In genomic region chr18:12637393-12637792, GRCh38 we compare ENCODE assay signal across 25 cellular contexts. TPM values are rescaled to one million over a fixed set of nuclear protein-coding genes. Genes with fewer than 3 reads are reported as not detected.
DNase-seq lines count a peak whose midpoint lies in the region; ATAC-seq, FAIRE-seq and TF ChIP-seq lines count a peak whose summit lies in the region.
"Had no signal": no experiment of that assay in that cellular context is flagged by ENCODE, and none has a peak within 500 bp of the region (broad histone marks: within the 10 kb centered on the region; RNA-seq: fewer than 3 reads in every experiment).

No MANE protein-coding gene starts in this region.

- H4K20me1 ChIP-seq in keratinocyte (ENCODE audit: control insufficient read depth, extremely low read depth, insufficient read depth, low read length): no peaks in the 10 kb centered on the region

- peaks cover 27% of the 10 kb centered on the region for H3K79me2 ChIP-seq in keratinocyte (ENCODE audit: control insufficient read depth, insufficient read depth, low read length)

- peak overlapping the region; percentile 22 for H3K4me2 ChIP-seq in keratinocyte (ENCODE audit: control insufficient read depth, extremely low read depth, insufficient read depth, low read depth, low read length)
- H3K4me2 ChIP-seq: BLaER1 treated with 17β-estradiol and CSF1 and Interleukin-3, amounts not matched to agents 10 nM and 100 nM had no signal

- intact Hi-C loops in naive thymus-derived CD4-positive, alpha-beta T cell (cut with micrococcal nuclease): no loop called here

- H3K4me1 Mint-ChIP-seq in naive thymus-derived CD4-positive, alpha-beta T cell: peaks cover 0 to 2% (median 0%) of the 10 kb centered on the region in 7 donors

- CTCF ChIA-PET in naive thymus-derived CD4-positive, alpha-beta T cell (lab: Charles Lee): no interaction called here

- DNase-seq in AG09309 (ENCODE audit: low read depth) (peak; percentile 67), NCI-H226 (peak; percentile 62), brain microvascular endothelial cell (peak; percentile 40), keratinocyte (ENCODE audit: low read depth, low spot score) (no peak), AG08396 (ENCODE audit: low spot score) (no peak)
- DNase-seq in stimulated activated CD4-positive, alpha-beta T cell treated with anti-CD3 and anti-CD28 coated beads, Interleukin-4, amount 100 ng/mL, for 1 hour: no peak
- no peak for DNase-seq in naive thymus-derived CD4-positive, alpha-beta T cell
- DNase-seq: activated CD4-positive, alpha-beta T cell treated with anti-CD3 and anti-CD28 coated beads, Interleukin-2, amount 50 U/mL, for 48 hours; activated naive CD4-positive, alpha-beta T cell treated with anti-CD3 and anti-CD28 coated beads, Interleukin-2, amount 50 U/mL, for 16 hours; islet precursor cell; Kasumi-1; mucosa of descending colon; NCI-H1694; NCI-H2171 treated with DMSO at 0.1 percent for 48 hours; NCI-H526 treated with DMSO at 0.1 percent for 48 hours; pancreas; retina; SHP77 treated with DMSO at 0.1 percent for 48 hours; transverse colon had no signal

- POLR2A ChIA-PET in naive thymus-derived CD4-positive, alpha-beta T cell (lab: Charles Lee): no interaction called here

- no peak for FAIRE-seq in keratinocyte (lab: Jason Lieb, UNC)
- FAIRE-seq: G401.6, pancreas had no signal

- no peaks in the 10 kb centered on the region for H3K9me3 ChIP-seq in keratinocyte (ENCODE audit: control insufficient read depth, low read depth, low read length)
- no peaks in the 10 kb centered on the region for H3K9me3 ChIP-seq in naive thymus-derived CD4-positive, alpha-beta T cell (ENCODE audit: control insufficient read depth in 2 of 3, low read length in 3 of 3)
- H3K9me3 ChIP-seq: BLaER1 treated with 17β-estradiol and CSF1 and Interleukin-3, amounts not matched to agents 10 nM and 100 nM; mucosa of descending colon; pancreas; transverse colon had no signal

- peaks cover 0 to under 1% (median 0%) of the 10 kb centered on the region in 5 donors for H3K36me3 Mint-ChIP-seq in naive thymus-derived CD4-positive, alpha-beta T cell

- no peak overlapping the region for H3K4me3 Mint-ChIP-seq in naive thymus-derived CD4-positive, alpha-beta T cell
- H3K4me3 Mint-ChIP-seq: nephron had no signal

- TF ChIP-seq CTCF in AG09309 (IDR thresholded peaks at IDR 0.05; ENCODE audit: control insufficient read depth, insufficient read depth, low read depth, low read length, missing control alignments) (no peak), brain microvascular endothelial cell (IDR thresholded peaks at IDR 0.05; ENCODE audit: low read depth, low read length, missing control alignments) (no peak), keratinocyte (optimal IDR thresholded peaks at IDR 0.05 in 1 of 3, IDR thresholded peaks at IDR 0.05 in 1 of 3, conservative IDR thresholded peaks at IDR 0.05 in 1 of 3; ENCODE audit: extremely low read depth in 1 of 3, insufficient read depth in 2 of 3, low read length in 3 of 3) (no peak)

- H3K36me3 ChIP-seq in brain microvascular endothelial cell (replicated peaks) (no peaks in the 10 kb centered on the region), keratinocyte (ENCODE audit: control insufficient read depth in 2 of 2, extremely low read depth in 1 of 2, insufficient read depth in 2 of 2, low read length in 2 of 2) (no peaks in the 10 kb centered on the region)
- no peaks in the 10 kb centered on the region for H3K36me3 ChIP-seq in naive thymus-derived CD4-positive, alpha-beta T cell (ENCODE audit: control insufficient read depth in 2 of 3, insufficient read depth in 3 of 3, low read length in 3 of 3)
- H3K36me3 ChIP-seq: pancreas, transverse colon had no signal

- peak overlapping the region in 1 of 9 donors; percentile 20 for H3K27ac Mint-ChIP-seq in naive thymus-derived CD4-positive, alpha-beta T cell
- H3K27ac Mint-ChIP-seq: nephron had no signal

- H3K4me1 ChIP-seq in keratinocyte (ENCODE audit: control insufficient read depth, extremely low read depth, insufficient read depth, low read length): peaks cover 32% of the 10 kb centered on the region
- H3K4me1 ChIP-seq in naive thymus-derived CD4-positive, alpha-beta T cell (ENCODE audit: control insufficient read depth in 2 of 2, insufficient read depth in 2 of 2, low read length in 2 of 2): no peaks in the 10 kb centered on the region
- H3K4me1 ChIP-seq: pancreas had no signal

- H3K27ac ChIP-seq in brain microvascular endothelial cell (peak overlapping the region; percentile 52), keratinocyte (ENCODE audit: control insufficient read depth, insufficient read depth, low read length) (peak overlapping the region; percentile 66)
- H3K27ac ChIP-seq in naive thymus-derived CD4-positive, alpha-beta T cell (ENCODE audit: low read depth, low read length): no peak overlapping the region
- H3K27ac ChIP-seq: BLaER1 treated with 17β-estradiol and CSF1 and Interleukin-3, amounts not matched to agents 10 nM and 100 nM; pancreas; transverse colon had no signal

- no peak overlapping the region for H3K9ac ChIP-seq in keratinocyte (ENCODE audit: control insufficient read depth, extremely low read depth, insufficient read depth, low read length)
- H3K9ac ChIP-seq: BLaER1 treated with 17β-estradiol and CSF1 and Interleukin-3, amounts not matched to agents 10 nM and 100 nM had no signal

- H3K27me3 Mint-ChIP-seq in naive thymus-derived CD4-positive, alpha-beta T cell: peaks cover 2 to 15% (median 11%) of the 10 kb centered on the region in 5 donors

- no peak overlapping the region for H3K4me3 ChIP-seq in AG09309 (ENCODE audit: control insufficient read depth, low read depth, low read length)
- H3K4me3 ChIP-seq in brain microvascular endothelial cell (ENCODE audit: low read depth, low read length): no peak overlapping the region
- H3K4me3 ChIP-seq in keratinocyte (ENCODE audit: control insufficient read depth in 2 of 3, extremely low read depth in 1 of 3, insufficient read depth in 2 of 3, low read depth in 1 of 3, low read length in 3 of 3): no peak overlapping the region
- no peak overlapping the region for H3K4me3 ChIP-seq in naive thymus-derived CD4-positive, alpha-beta T cell (ENCODE audit: low read length)
- H3K4me3 ChIP-seq: BLaER1 treated with 17β-estradiol and CSF1 and Interleukin-3, amounts not matched to agents 10 nM and 100 nM; mucosa of descending colon; pancreas; skin epidermis; transverse colon had no signal

- H2AFZ ChIP-seq in keratinocyte (ENCODE audit: control insufficient read depth, low read length): no peak overlapping the region

- H3K27me3 ChIP-seq in brain microvascular endothelial cell (replicated peaks) (no peaks in the 10 kb centered on the region), keratinocyte (ENCODE audit: control insufficient read depth, extremely low read depth, insufficient read depth, low read length) (no peaks in the 10 kb centered on the region)
- no peaks in the 10 kb centered on the region for H3K27me3 ChIP-seq in naive thymus-derived CD4-positive, alpha-beta T cell (ENCODE audit: control insufficient read depth in 2 of 2, insufficient read depth in 2 of 2, low read length in 2 of 2)
- H3K27me3 ChIP-seq: BLaER1 treated with 17β-estradiol and CSF1 and Interleukin-3, amounts not matched to agents 10 nM and 100 nM; pancreas; transverse colon had no signal

- ATAC-seq in naive thymus-derived CD4-positive, alpha-beta T cell: no peak
- ATAC-seq in GM19463 (IDR thresholded peaks at IDR 0.05; ENCODE audit: unreplicated experiment): no peak
- ATAC-seq: mucosa of descending colon, Panc1, pancreas had no signal

- dilution Hi-C loops in keratinocyte (cut with MboI; ENCODE audit: extremely low pct_ligation_motif_present, low sequenced_read_pairs): no loop called here

- no peaks in the 10 kb centered on the region for H3K9me1 ChIP-seq in keratinocyte (ENCODE audit: control insufficient read depth, extremely low read depth, insufficient read depth, low read length)

- in situ Hi-C loops in brain microvascular endothelial cell (cut with HindIII; ENCODE audit: low pct_ligation_motif_present, low sequenced_read_pairs): no loop called here

- no peaks in the 10 kb centered on the region for H3K9me3 Mint-ChIP-seq in naive thymus-derived CD4-positive, alpha-beta T cell
- H3K9me3 Mint-ChIP-seq: nephron had no signal

RNA-seq across cellular contexts. Expression of gene SPIRE1, which starts 20.5 kb away (rescaled TPM):
- 14.3 to 20.6 TPM (median 14.4 TPM) in 3 replicates for polyA plus RNA-seq in keratinocyte
- polyA plus RNA-seq in keratinocyte (2011; ENCODE audit: low read depth): 55.0 TPM
- polyA plus RNA-seq in keratinocyte (2011; cell fraction: cytosol; rRNA removed): 15.1 and 21.3 TPM in 2 replicates
- polyA plus RNA-seq in keratinocyte (2011; cell fraction: nucleus; rRNA removed): 17.0 and 19.7 TPM in 2 replicates
- 15.4 and 24.3 TPM in 2 replicates for polyA plus RNA-seq in keratinocyte (2012; ENCODE audit: low replicate concordance)
- polyA minus RNA-seq in keratinocyte: 12.7 to 21.6 TPM (median 21.5 TPM) in 3 replicates
- polyA minus RNA-seq in keratinocyte (2011; cell fraction: cytosol; rRNA and poly(A)+ RNA removed): 20.9 TPM
- 14.2 and 32.3 TPM in 2 replicates for polyA minus RNA-seq in keratinocyte (2011; cell fraction: nucleus; rRNA and poly(A)+ RNA removed)
- total RNA-seq in naive thymus-derived CD4-positive, alpha-beta T cell: 1 to 10 TPM in 4 of 5 experiments, under 1 TPM in 1; 0.97 to 2.9 (median 1.6) TPM
- under 1 TPM in 1 of 2 donors, not detected in 1; 0.66 TPM for polyA plus RNA-seq in naive thymus-derived CD4-positive, alpha-beta T cell

Comparison
In these comparisons a context has a peak if more than half of its experiments do, and no peak if none do; other contexts are left out.
1. DNase-seq: peak in AG09309 (single experiment), NCI-H226 (single experiment) and brain microvascular endothelial cell (single experiment); none in keratinocyte (single experiment), AG08396 (single experiment), stimulated activated CD4-positive, alpha-beta T cell treated with anti-CD3 and anti-CD28 coated beads, Interleukin-4, amount 100 ng/mL, for 1 hour (single experiment) and naive thymus-derived CD4-positive, alpha-beta T cell (0 of 9).
2. RNA of gene SPIRE1, which starts 20.5 kb away (polyA plus RNA-seq): 14.3 to 55.0 TPM in keratinocyte; 0.66 TPM in naive thymus-derived CD4-positive, alpha-beta T cell; every median in the first group is over 4 times any median in the second.